Comparison of ENCODE assay signal across 7 cellular contexts in the genomic region with DNA sequence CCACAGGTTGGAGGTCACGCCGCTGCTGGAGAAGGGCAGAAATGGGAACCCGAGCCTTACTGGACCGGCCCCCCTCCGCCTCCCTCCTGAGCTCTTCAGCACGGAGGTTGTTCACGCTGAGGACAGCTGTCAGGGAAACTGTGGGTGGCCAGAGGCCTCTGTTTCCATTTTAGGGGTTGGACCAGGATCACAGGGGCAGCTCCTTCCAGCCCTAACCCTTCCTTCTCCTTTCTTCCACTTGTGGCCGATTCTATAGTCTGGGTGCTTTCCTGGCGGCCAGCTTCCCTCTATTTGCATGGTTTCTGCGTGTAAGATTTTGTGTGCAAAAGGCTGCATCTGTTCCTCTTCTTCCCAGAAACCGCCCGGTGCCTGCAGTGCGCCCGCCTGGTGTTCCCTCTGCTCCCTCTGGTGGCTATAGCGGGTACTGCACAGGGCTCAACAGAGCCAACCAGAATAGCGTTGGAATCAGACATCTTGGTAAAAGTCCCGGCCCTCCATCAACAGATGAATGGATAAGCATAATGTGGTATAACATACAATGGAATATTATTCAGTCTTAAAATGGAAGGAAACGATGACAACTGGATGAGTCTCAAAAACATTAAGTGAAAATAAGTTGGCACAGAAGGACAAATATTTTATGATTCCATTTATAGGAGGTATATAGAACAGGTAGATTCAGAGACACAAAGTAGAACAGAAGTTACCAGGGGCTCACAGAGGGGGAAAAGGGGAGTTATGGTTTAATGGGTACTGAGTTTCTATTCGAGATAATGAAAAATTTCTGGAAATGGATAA. TPM values are rescaled to one million over a fixed set of nuclear protein-coding genes. Genes with fewer than 3 reads are reported as not detected.
DNase-seq lines count a peak whose midpoint lies in the region; ATAC-seq, FAIRE-seq and TF ChIP-seq lines count a peak whose summit lies in the region.

No MANE protein-coding gene starts in this region.

- peak; percentile 99 for TF ChIP-seq CTCF in GM12872 (IDR thresholded peaks at IDR 0.05; ENCODE audit: insufficient read depth, low read depth, low read length)
- TF ChIP-seq CTCF in Loucy (conservative IDR thresholded peaks at IDR 0.05; ENCODE audit: low read length), result peak; percentile 100
- peak; percentile 91 to 99 (median 98) for TF ChIP-seq CTCF in pancreas (IDR thresholded peaks at IDR 0.05)
- TF ChIP-seq CTCF in tibial artery (IDR thresholded peaks at IDR 0.05), result peak; percentile 99

- H4K20me1 ChIP-seq in Loucy (ENCODE audit: insufficient read depth, low read length, poor library complexity, severe bottlenecking), result no peaks in the 10 kb centered on the region

- H3K36me3 ChIP-seq in Loucy (ENCODE audit: insufficient read depth, low read length), result no peaks in the 10 kb centered on the region
- no peaks in the 10 kb centered on the region for H3K36me3 ChIP-seq in pancreas
- H3K36me3 ChIP-seq in tibial artery, result no peaks in the 10 kb centered on the region

- H3K79me2 ChIP-seq in Loucy (ENCODE audit: insufficient read depth, low read length), result no peaks in the 10 kb centered on the region

- H3K27me3 ChIP-seq in Loucy (ENCODE audit: insufficient read depth, low read length, poor library complexity, severe bottlenecking) (no peaks in the 10 kb centered on the region), pancreas (no peaks in the 10 kb centered on the region), tibial artery (no peaks in the 10 kb centered on the region)

- H3F3A ChIP-seq in Loucy (ENCODE audit: low read depth), result no peaks in the 10 kb centered on the region

- ATAC-seq in pancreas, result peak; percentile 88 to 100 (median 98)

- peak; percentile 85 for DNase-seq in SK-N-DZ (ENCODE audit: low spot score)
- peak; percentile 87 for DNase-seq in activated naive CD4-positive, alpha-beta T cell treated with Interleukin-2 at 50 U/mL for 16 hours
- DNase-seq in globus pallidus (ENCODE audit: low spot score), result peak; percentile 74
- DNase-seq in pancreas, result peak; percentile 73 to 99 (median 90)
- DNase-seq in tibial artery, result peak; percentile 88 to 93

- H3K4me2 ChIP-seq in Loucy (ENCODE audit: low read depth, low read length, poor library complexity, severe bottlenecking), result peak overlapping the region; percentile 39

- peak overlapping the region; percentile 76; the same call in 1 of the 2 replicates for H2AFZ ChIP-seq in Loucy (ENCODE audit: low read length)

- WGBS in pancreas, 2 donors, result 15 to 18% methylated on average over 19 of the region's 19 CpGs

- no peaks in the 10 kb centered on the region for H3K9me3 ChIP-seq in Loucy (ENCODE audit: insufficient read depth, low read depth, low read length)
- H3K9me3 ChIP-seq in pancreas, result no peaks in the 10 kb centered on the region
- H3K9me3 ChIP-seq in tibial artery, result no peaks in the 10 kb centered on the region

- H3K4me1 ChIP-seq in Loucy (ENCODE audit: insufficient read depth, low read length, poor library complexity, severe bottlenecking) (peaks cover 4% of the 10 kb centered on the region), pancreas (no peaks in the 10 kb centered on the region), tibial artery (no peaks in the 10 kb centered on the region)

- FAIRE-seq in pancreas (lab: Jason Lieb, UNC), result peak; percentile 84

- intact Hi-C loops in pancreas (cut with DNase I), result loop anchor here in 2 of 3 donors (2.0 to 5.0 kb wide), 2 partner anchors 117 kb away; no protein-coding TSS in a partner anchor
- intact Hi-C loops in tibial artery (cut with DNase I; ENCODE audit: low total_unique reads), result loop anchor here (2.0 kb wide), 1 partner anchor 117 kb away; no protein-coding TSS in a partner anchor

- H3K27ac ChIP-seq in pancreas (no peak overlapping the region), tibial artery (no peak overlapping the region)

- H3K9ac ChIP-seq in Loucy (ENCODE audit: low read depth, low read length, poor library complexity, severe bottlenecking), result no peak overlapping the region

- no peaks in the 10 kb centered on the region for H3K9me2 ChIP-seq in Loucy (replicated peaks; ENCODE audit: low read depth, low read length)

- no peak overlapping the region for H3K4me3 ChIP-seq in Loucy (ENCODE audit: low read length, poor library complexity, severe bottlenecking)
- peak overlapping the region in 1 of 4 donors; percentile 13 for H3K4me3 ChIP-seq in pancreas
- H3K4me3 ChIP-seq in tibial artery, result no peak overlapping the region

RNA-seq across cellular contexts. Expression of gene SLC22A8, which starts 8.4 kb away (rescaled TPM):
- polyA plus RNA-seq in SK-N-DZ (2014; cell fraction: cytosol; rRNA removed), result not detected in 2 replicates
- 0.45 TPM in 1 of 2 replicates, not detected in the other for polyA plus RNA-seq in SK-N-DZ (2014; cell fraction: nucleus; rRNA removed)
- total RNA-seq in pancreas, result not detected
- not detected for polyA plus RNA-seq in pancreas

RNA-seq across cellular contexts. Expression of gene SLC22A6, which starts 39.3 kb away (rescaled TPM):
- polyA plus RNA-seq in SK-N-DZ (2014; cell fraction: cytosol; rRNA removed), result not detected in 2 replicates
- polyA plus RNA-seq in SK-N-DZ (2014; cell fraction: nucleus; rRNA removed), result not detected in 2 replicates
- total RNA-seq in pancreas, result not detected
- polyA plus RNA-seq in pancreas, result not detected
